ENCODE assay signal across 8 cellular contexts in the genomic region with DNA sequence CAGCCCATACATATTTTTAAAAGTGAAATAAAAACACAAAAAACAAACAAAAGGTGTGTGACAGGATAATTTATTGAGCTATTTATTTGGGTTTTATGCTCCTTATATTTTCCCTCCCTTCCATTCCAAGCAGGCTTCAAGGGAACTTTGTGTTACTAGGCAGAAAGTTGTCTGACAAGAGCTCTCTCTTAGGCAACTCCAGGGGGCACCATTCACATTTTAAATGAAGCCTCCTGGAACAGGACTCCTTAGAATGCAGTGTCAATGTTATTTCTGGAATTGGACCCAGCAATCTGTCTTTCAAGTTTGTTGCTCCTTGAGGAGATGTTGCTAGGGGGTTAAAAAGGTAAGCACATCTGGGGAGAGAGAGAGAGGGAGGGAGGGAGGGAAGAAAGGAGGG. TPM values are rescaled to one million over a fixed set of nuclear protein-coding genes. Genes with fewer than 3 reads are reported as not detected.
A peak's percentile ranks its signal among the peaks of the same experiment; 100 is the strongest.
DNase-seq lines count a peak whose midpoint lies in the region; ATAC-seq and TF ChIP-seq lines count a peak whose summit lies in the region.

No MANE protein-coding gene starts in this region.

- TF ChIP-seq CTCF in C4-2B (conservative IDR thresholded peaks at IDR 0.05) (peak; percentile 58), HFF-Myc (IDR thresholded peaks at IDR 0.05; ENCODE audit: low read depth, low read length, missing control alignments) (peak; percentile 42), RWPE2 (IDR thresholded peaks at IDR 0.05; ENCODE audit: poor library complexity, severe bottlenecking) (peak; percentile 65), glutamatergic neuron (IDR thresholded peaks at IDR 0.05; ENCODE audit: partially characterized antibody, unreplicated experiment) (peak; percentile 34)

- peaks cover 3% of the 10 kb centered on the region for H3K9me3 Mint-ChIP-seq in glutamatergic neuron (ENCODE audit: unreplicated experiment)

- no peak overlapping the region for H3K4me3 ChIP-seq in HFF-Myc (replicated peaks; ENCODE audit: low read depth, low read length)
- H3K4me3 ChIP-seq in RWPE2 (ENCODE audit: severe bottlenecking) = no peak overlapping the region

- H3K4me1 Mint-ChIP-seq in glutamatergic neuron (ENCODE audit: low read depth, unreplicated experiment) = peaks cover 17% of the 10 kb centered on the region

- H3K36me3 ChIP-seq in RWPE2 (ENCODE audit: low read depth) = no peaks in the 10 kb centered on the region

- DNase-seq in HFF-Myc (ENCODE audit: extremely low read depth, low read depth) (no peak), RWPE2 (ENCODE audit: low spot score) (no peak), glutamatergic neuron (no peak), NCI-H128 (lab: John Stamatoyannopoulos, UW; ENCODE audit: unreplicated experiment) (no peak), T-helper 9 cell (no peak)

- H3K4me1 ChIP-seq in RWPE2 (ENCODE audit: insufficient read depth, poor library complexity, severe bottlenecking) = peaks cover 13% of the 10 kb centered on the region

- ATAC-seq in RWPE2 (ENCODE audit: low read depth) = no peak
- ATAC-seq in HG02678 (IDR thresholded peaks at IDR 0.05; ENCODE audit: unreplicated experiment) = no peak
- ATAC-seq in HG03520 (IDR thresholded peaks at IDR 0.05; ENCODE audit: unreplicated experiment) = no peak

- H3K27ac ChIP-seq in C4-2B = no peak overlapping the region
- no peak overlapping the region for H3K27ac ChIP-seq in RWPE2 (ENCODE audit: poor library complexity, severe bottlenecking)

- H3K27me3 ChIP-seq in RWPE2 (ENCODE audit: insufficient read depth, poor library complexity, severe bottlenecking) = no peaks in the 10 kb centered on the region

- H3K4me3 Mint-ChIP-seq in glutamatergic neuron (ENCODE audit: unreplicated experiment) = no peak overlapping the region

- H3K36me3 Mint-ChIP-seq in glutamatergic neuron (ENCODE audit: unreplicated experiment) = no peaks in the 10 kb centered on the region

- H3K27ac Mint-ChIP-seq in glutamatergic neuron (ENCODE audit: unreplicated experiment) = no peak overlapping the region

- H3K9me3 ChIP-seq in RWPE2 (ENCODE audit: severe bottlenecking) = no peaks in the 10 kb centered on the region

- H3K27me3 Mint-ChIP-seq in glutamatergic neuron (ENCODE audit: unreplicated experiment) = peaks cover 3% of the 10 kb centered on the region

RNA-seq across cellular contexts. Expression of gene RFX7, which starts 5.4 kb away (rescaled TPM):
- 34.1 TPM for total RNA-seq in glutamatergic neuron (ENCODE audit: unreplicated experiment)
